ENCODE assay signal across 19 cellular contexts in genomic region chr12:793037-793436, GRCh38. TPM values are rescaled to one million over a fixed set of nuclear protein-coding genes. Genes with fewer than 3 reads are reported as not detected.
DNase-seq lines count a peak whose midpoint lies in the region; ATAC-seq and TF ChIP-seq lines count a peak whose summit lies in the region.
"Had no signal": no experiment of that assay in that cellular context is flagged by ENCODE, and none has a peak within 500 bp of the region (broad histone marks: within the 10 kb centered on the region; RNA-seq: fewer than 3 reads in every experiment).

No MANE protein-coding gene starts in this region.

- H3K27ac Mint-ChIP-seq in activated naive CD4-positive, alpha-beta T cell treated with anti-CD3 and anti-CD28 coated beads, Interleukin-2, amount 50 U/mL, for 24 hours, result peak overlapping the region; percentile 99
- no peak overlapping the region for H3K27ac Mint-ChIP-seq in activated naive CD4-positive, alpha-beta T cell treated with anti-CD3 and anti-CD28 coated beads, Interleukin-2, amount 10 ng/mL, durations not matched to agents 7 days and 5 days
- H3K27ac Mint-ChIP-seq in chondrocyte (ENCODE audit: unreplicated experiment) (peak overlapping the region; percentile 33), type B pancreatic cell (peak overlapping the region; percentile 31)
- H3K27ac Mint-ChIP-seq: stimulated activated memory B cell treated with anti-CD40 and anti-IgM and Interleukin-4, amounts not matched to agents 10 μg/mL and 1 μg/mL and 100 μg/mL, for 72 hours had no signal

- dilution Hi-C loops in IMR-90 (cut with HindIII; ENCODE audit: low sequenced_read_pairs, unreplicated experiment), result no loop called here

- H3K4me3 ChIP-seq in IMR-90 (ENCODE audit: insufficient read depth, low read depth, low read length), result no peak overlapping the region
- H3K4me3 ChIP-seq: ascending aorta, testis, vagina had no signal

- CTCF ChIA-PET in activated naive CD4-positive, alpha-beta T cell treated with anti-CD3 and anti-CD28 coated beads, Interleukin-2, amount 10 ng/mL, durations not matched to agents 7 days and 5 days (lab: Charles Lee), result interaction anchor here (1.8 kb wide), 1 partner anchor 22 kb away, joined by 6 read pairs; no protein-coding TSS in a partner anchor
- CTCF ChIA-PET in IMR-90 (lab: Yijun Ruan, JAX), result interaction anchor here (0.6 to 1.4 kb wide), 2 partner anchors 123 to 217 kb away, joined by 4 read pairs; no protein-coding TSS in a partner anchor

- no peak overlapping the region for H3K4ac ChIP-seq in IMR-90 (ENCODE audit: low read depth, low read length)

- no peak overlapping the region for H3K4me2 ChIP-seq in IMR-90 (ENCODE audit: low read depth, low read length)

- no peak overlapping the region for H4K8ac ChIP-seq in IMR-90 (ENCODE audit: low read depth in 2 of 2, low read length in 2 of 2)

- no peak overlapping the region for H4K5ac ChIP-seq in IMR-90 (ENCODE audit: low read depth, low read length)

- H3K27me3 Mint-ChIP-seq in activated naive CD4-positive, alpha-beta T cell treated with anti-CD3 and anti-CD28 coated beads, Interleukin-2, amount 50 U/mL, for 24 hours, result no peaks in the 10 kb centered on the region
- H3K27me3 Mint-ChIP-seq in activated naive CD4-positive, alpha-beta T cell treated with anti-CD3 and anti-CD28 coated beads, Interleukin-2, amount 10 ng/mL, durations not matched to agents 7 days and 5 days, result no peaks in the 10 kb centered on the region
- H3K27me3 Mint-ChIP-seq in chondrocyte (ENCODE audit: low read depth) (no peaks in the 10 kb centered on the region), type B pancreatic cell (no peaks in the 10 kb centered on the region)
- H3K27me3 Mint-ChIP-seq: stimulated activated memory B cell treated with anti-CD40 and anti-IgM and Interleukin-4, amounts not matched to agents 10 μg/mL and 1 μg/mL and 100 μg/mL, for 72 hours had no signal

- DNase-seq in activated naive CD4-positive, alpha-beta T cell treated with anti-CD3 and anti-CD28 coated beads, Interleukin-2, amount 10 ng/mL, durations not matched to agents 7 days and 5 days, result no peak
- DNase-seq in IMR-90 (peak; percentile 17), chondrocyte (ENCODE audit: low spot score) (no peak), type B pancreatic cell (ENCODE audit: extremely low spot score, unreplicated experiment) (no peak), NCI-H345 treated with DMSO at 0.1 percent for 48 hours (lab: John Stamatoyannopoulos, UW; ENCODE audit: unreplicated experiment) (no peak)
- DNase-seq: activated naive CD4-positive, alpha-beta T cell; C1 segment of cervical spinal cord; central memory CD4-positive, alpha-beta T cell; mesenchymal stem cell; NCI-H2029 treated with DMSO at 0.1 percent for 48 hours; NCI-H446; small intestine; testis had no signal

- no peaks in the 10 kb centered on the region for H3K27me3 ChIP-seq in IMR-90 (ENCODE audit: control insufficient read depth, insufficient read depth, low read length)
- H3K27me3 ChIP-seq: ascending aorta, testis, vagina had no signal

- H3K4me3 Mint-ChIP-seq in activated naive CD4-positive, alpha-beta T cell treated with anti-CD3 and anti-CD28 coated beads, Interleukin-2, amount 50 U/mL, for 24 hours, result peak overlapping the region; percentile 48
- no peak overlapping the region for H3K4me3 Mint-ChIP-seq in activated naive CD4-positive, alpha-beta T cell treated with anti-CD3 and anti-CD28 coated beads, Interleukin-2, amount 10 ng/mL, durations not matched to agents 7 days and 5 days
- H3K4me3 Mint-ChIP-seq in chondrocyte (ENCODE audit: unreplicated experiment) (no peak overlapping the region), type B pancreatic cell (no peak overlapping the region)
- H3K4me3 Mint-ChIP-seq: stimulated activated memory B cell treated with anti-CD40 and anti-IgM and Interleukin-4, amounts not matched to agents 10 μg/mL and 1 μg/mL and 100 μg/mL, for 72 hours had no signal

- no peak overlapping the region for H2AK5ac ChIP-seq in IMR-90 (ENCODE audit: low read depth, low read length)

- no peak overlapping the region for H2BK120ac ChIP-seq in IMR-90 (ENCODE audit: low read depth, low read length)

- H2BK20ac ChIP-seq in IMR-90 (ENCODE audit: low read depth, low read length), result no peak overlapping the region

- H3K56ac ChIP-seq in IMR-90 (ENCODE audit: extremely low read depth, insufficient read depth, low read length), result no peak overlapping the region

- peaks cover 21 to 66% of the 10 kb centered on the region in 2 experiments for H3K79me1 ChIP-seq in IMR-90 (ENCODE audit: low read depth in 1 of 2, low read length in 2 of 2)

- WGBS in IMR-90 (ENCODE audit: extremely low coverage in 2 of 2, insufficient read length in 1 of 2), 2 experiments, result no CpG with 5 or more reads among the region's 3 CpGs

- H3K9ac ChIP-seq in IMR-90 (ENCODE audit: low read depth, low read length), result no peak overlapping the region

- no peaks in the 10 kb centered on the region for H3K9me3 ChIP-seq in IMR-90 (ENCODE audit: control insufficient read depth, insufficient read depth, low read length)
- H3K9me3 ChIP-seq: ascending aorta, testis, vagina had no signal

- no peak overlapping the region for H2AFZ ChIP-seq in IMR-90 (replicated peaks; ENCODE audit: low read length, poor library complexity)

- BruUV-seq in IMR-90 (replicated peaks; lab: Mats Ljungman, UMichigan), result no TSS peak

- H3K23ac ChIP-seq in IMR-90 (ENCODE audit: low read depth, low read length), result no peak overlapping the region

- POLR2A ChIA-PET in IMR-90 (lab: Charles Lee; ENCODE audit: unreplicated experiment), result no interaction called here

- peaks cover 16% of the 10 kb centered on the region for H3K9me1 ChIP-seq in IMR-90 (ENCODE audit: insufficient read depth, low read length)

- H2AK9ac ChIP-seq in IMR-90 (replicated peaks; ENCODE audit: low read depth, low read length, poor library complexity), result no peak overlapping the region

- no peak overlapping the region for H2BK15ac ChIP-seq in IMR-90 (ENCODE audit: low read depth, low read length)

- TF ChIP-seq RAD21 in IMR-90 (IDR thresholded peaks at IDR 0.05; ENCODE audit: low read length), result no peak

- H4K91ac ChIP-seq in IMR-90 (ENCODE audit: insufficient read depth, low read depth, low read length), result no peak overlapping the region

- peaks cover 21% of the 10 kb centered on the region for H3K36me3 Mint-ChIP-seq in activated naive CD4-positive, alpha-beta T cell treated with anti-CD3 and anti-CD28 coated beads, Interleukin-2, amount 50 U/mL, for 24 hours
- H3K36me3 Mint-ChIP-seq in activated naive CD4-positive, alpha-beta T cell treated with anti-CD3 and anti-CD28 coated beads, Interleukin-2, amount 10 ng/mL, durations not matched to agents 7 days and 5 days, result peaks cover 22% of the 10 kb centered on the region
- H3K36me3 Mint-ChIP-seq in chondrocyte (ENCODE audit: low read depth) (no peaks in the 10 kb centered on the region), type B pancreatic cell (peaks cover 16% of the 10 kb centered on the region)

- peaks cover 54% of the 10 kb centered on the region for H4K20me1 ChIP-seq in IMR-90 (ENCODE audit: insufficient read depth, low read length)

- no peak for TF ChIP-seq CTCF in IMR-90 (conservative IDR thresholded peaks at IDR 0.05; ENCODE audit: low read depth, low read length)
- no peak for TF ChIP-seq CTCF in chondrocyte (IDR thresholded peaks at IDR 0.05)
- TF ChIP-seq CTCF in type B pancreatic cell (conservative IDR thresholded peaks at IDR 0.05), result no peak

- H3K27ac ChIP-seq in IMR-90 (ENCODE audit: insufficient read depth, low read length), result no peak overlapping the region
- H3K27ac ChIP-seq: ascending aorta, testis, vagina had no signal

- ATAC-seq in IMR-90 (ENCODE audit: low read depth) (no peak), HG03139 (IDR thresholded peaks at IDR 0.05; ENCODE audit: unreplicated experiment) (no peak), HG02938 (IDR thresholded peaks at IDR 0.05; ENCODE audit: unreplicated experiment) (no peak)
- ATAC-seq: stimulated activated memory B cell treated with anti-CD40 and anti-IgM and Interleukin-4, amounts not matched to agents 10 μg/mL and 1 μg/mL and 100 μg/mL, for 72 hours had no signal

- in situ Hi-C loops in IMR-90 (cut with MboI; ENCODE audit: low sequenced_read_pairs), result no loop called here

- H3K4me1 ChIP-seq in IMR-90 (ENCODE audit: control insufficient read depth, insufficient read depth, low read length), result peaks cover 4% of the 10 kb centered on the region
- H3K4me1 ChIP-seq: testis had no signal

- H3K14ac ChIP-seq in IMR-90 (replicated peaks; ENCODE audit: low read depth, low read length), result no peak overlapping the region

- H3K9me3 Mint-ChIP-seq in activated naive CD4-positive, alpha-beta T cell treated with anti-CD3 and anti-CD28 coated beads, Interleukin-2, amount 50 U/mL, for 24 hours, result no peaks in the 10 kb centered on the region
- no peaks in the 10 kb centered on the region for H3K9me3 Mint-ChIP-seq in activated naive CD4-positive, alpha-beta T cell treated with anti-CD3 and anti-CD28 coated beads, Interleukin-2, amount 10 ng/mL, durations not matched to agents 7 days and 5 days
- H3K9me3 Mint-ChIP-seq in chondrocyte (ENCODE audit: low read depth) (no peaks in the 10 kb centered on the region), type B pancreatic cell (no peaks in the 10 kb centered on the region)
- H3K9me3 Mint-ChIP-seq: stimulated activated memory B cell treated with anti-CD40 and anti-IgM and Interleukin-4, amounts not matched to agents 10 μg/mL and 1 μg/mL and 100 μg/mL, for 72 hours had no signal

- H3K4me1 Mint-ChIP-seq in activated naive CD4-positive, alpha-beta T cell treated with anti-CD3 and anti-CD28 coated beads, Interleukin-2, amount 50 U/mL, for 24 hours, result peaks cover 95% of the 10 kb centered on the region
- H3K4me1 Mint-ChIP-seq in activated naive CD4-positive, alpha-beta T cell treated with anti-CD3 and anti-CD28 coated beads, Interleukin-2, amount 10 ng/mL, durations not matched to agents 7 days and 5 days, result peaks cover 60% of the 10 kb centered on the region
- H3K4me1 Mint-ChIP-seq in chondrocyte (ENCODE audit: low read depth), result peaks cover 74% of the 10 kb centered on the region
- peaks cover 14% of the 10 kb centered on the region for H3K4me1 Mint-ChIP-seq in type B pancreatic cell (ENCODE audit: unreplicated experiment)

- no peaks in the 10 kb centered on the region for H3K36me3 ChIP-seq in IMR-90 (ENCODE audit: control insufficient read depth, insufficient read depth, low read length)
- H3K36me3 ChIP-seq: ascending aorta, vagina had no signal

- intact Hi-C loops in IMR-90 (cut with micrococcal nuclease), result loop anchor here (5.0 kb wide), 1 partner anchor 36 kb away; no protein-coding TSS in a partner anchor

- no peak overlapping the region for H3K18ac ChIP-seq in IMR-90 (ENCODE audit: low read depth, low read length)

- no peak for TF ChIP-seq POLR2A in IMR-90 (IDR thresholded peaks at IDR 0.05; ENCODE audit: low read depth, low read length)

- H2BK5ac ChIP-seq in IMR-90 (ENCODE audit: low read depth, low read length, poor library complexity, severe bottlenecking), result no peak overlapping the region

TF ChIP-seq in IMR-90, 13 proteins besides CTCF, POLR2A, EP300 and RAD21 (continues in another document):
- TF ChIP-seq CEBPB (IDR thresholded peaks at IDR 0.05; ENCODE audit: low read depth, low read length), result no peak

RNA-seq across cellular contexts. Expression of gene WNK1, which starts 40.7 kb away (rescaled TPM):
- 38.3 and 42.8 TPM in 2 replicates for total RNA-seq in IMR-90 (2012; rRNA removed)
- polyA plus RNA-seq in IMR-90 (2012; rRNA removed), result 28.3 and 36.9 TPM in 2 replicates
- polyA plus RNA-seq in IMR-90 (2012; cell fraction: cytosol; rRNA removed), result 12.2 and 22.4 TPM in 2 replicates
- polyA plus RNA-seq in IMR-90 (2012; cell fraction: nucleus; rRNA removed; ENCODE audit: low replicate concordance), result 45.1 and 55.1 TPM in 2 replicates
- total RNA-seq in chondrocyte, result 163 to 274 TPM (median 172 TPM) in 3 replicates
- total RNA-seq in type B pancreatic cell (ENCODE audit: low replicate concordance), result 132 and 209 TPM in 2 replicates
